20 cellular contexts compared by ENCODE assay signal in the genomic region with DNA sequence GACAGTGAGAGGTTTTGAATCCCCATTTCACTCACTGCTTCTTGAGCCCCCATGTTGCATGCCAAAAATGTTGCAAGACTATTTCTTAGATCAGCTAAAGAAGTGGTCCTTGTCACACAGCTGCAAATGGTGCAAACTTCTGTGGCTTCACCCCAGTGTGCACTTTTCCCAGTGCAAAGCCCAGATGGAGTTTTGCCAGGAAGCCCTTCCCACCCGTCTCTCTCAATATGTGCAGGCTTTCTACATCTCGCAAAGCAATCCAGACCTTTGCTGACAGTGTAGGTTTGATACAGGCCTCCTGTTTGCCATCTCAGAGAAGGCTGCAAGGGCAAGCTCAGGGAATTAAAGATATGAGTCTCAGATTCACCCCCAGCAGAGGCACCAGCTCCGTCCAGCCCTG.
"Had no signal": no experiment of that assay in that cellular context is flagged by ENCODE, and none has a peak within 500 bp of the region (broad histone marks: within the 10 kb centered on the region; RNA-seq: fewer than 3 reads in every experiment).

No MANE protein-coding gene starts in this region.

- H3K27me3 Mint-ChIP-seq: memory B cell; naive B cell; natural killer cell treated with Interleukin-12 subunit alpha and Interleukin-12 subunit beta and Interleukin-15 and Interleukin-18, amount 100 ng/mL, for 72 hours; progenitor cell of endocrine pancreas; stimulated activated memory B cell treated with anti-CD40 and anti-IgM and Interleukin-4, amounts not matched to agents 10 μg/mL and 1 μg/mL and 100 μg/mL, for 72 hours; type B pancreatic cell had no signal

- H3K36me3 Mint-ChIP-seq: memory B cell; naive B cell; natural killer cell treated with Interleukin-12 subunit alpha and Interleukin-12 subunit beta and Interleukin-15 and Interleukin-18, amount 100 ng/mL, for 72 hours; neural progenitor cell; stimulated activated memory B cell treated with anti-CD40 and anti-IgM and Interleukin-4, amounts not matched to agents 10 μg/mL and 1 μg/mL and 100 μg/mL, for 72 hours; type B pancreatic cell had no signal

- H3K9me3 Mint-ChIP-seq: memory B cell; natural killer cell treated with Interleukin-12 subunit alpha and Interleukin-12 subunit beta and Interleukin-15 and Interleukin-18, amount 100 ng/mL, for 72 hours; neural progenitor cell; stimulated activated memory B cell treated with anti-CD40 and anti-IgM and Interleukin-4, amounts not matched to agents 10 μg/mL and 1 μg/mL and 100 μg/mL, for 72 hours; type B pancreatic cell had no signal

- H3K4me3 Mint-ChIP-seq: endodermal cell; memory B cell; naive B cell; natural killer cell treated with Interleukin-12 subunit alpha and Interleukin-12 subunit beta and Interleukin-15 and Interleukin-18, amount 100 ng/mL, for 72 hours; neural progenitor cell; stimulated activated memory B cell treated with anti-CD40 and anti-IgM and Interleukin-4, amounts not matched to agents 10 μg/mL and 1 μg/mL and 100 μg/mL, for 72 hours; type B pancreatic cell had no signal

- ATAC-seq: esophagus mucosa; gastrocnemius medialis; mucosa of descending colon; natural killer cell treated with Interleukin-12 subunit alpha and Interleukin-12 subunit beta and Interleukin-15 and Interleukin-18, amount 100 ng/mL, for 72 hours; stimulated activated memory B cell treated with anti-CD40 and anti-IgM and Interleukin-4, amounts not matched to agents 10 μg/mL and 1 μg/mL and 100 μg/mL, for 72 hours; stimulated activated naive CD8-positive, alpha-beta T cell treated with anti-CD3 and anti-CD28 coated beads, Interleukin-15, Interleukin-2, amounts not matched to agents 100 U/mL and 50 U/mL, for 24 hours had no signal

- H3K27ac Mint-ChIP-seq: endodermal cell; memory B cell; naive B cell; natural killer cell treated with Interleukin-12 subunit alpha and Interleukin-12 subunit beta and Interleukin-15 and Interleukin-18, amount 100 ng/mL, for 72 hours; neural progenitor cell; progenitor cell of endocrine pancreas; stimulated activated memory B cell treated with anti-CD40 and anti-IgM and Interleukin-4, amounts not matched to agents 10 μg/mL and 1 μg/mL and 100 μg/mL, for 72 hours; type B pancreatic cell had no signal

- DNase-seq: effector CD8-positive, alpha-beta T cell; endodermal cell; foreskin fibroblast; gastrocnemius medialis; head of caudate nucleus; mucosa of descending colon; naive B cell; spleen; stimulated activated CD4-positive, alpha-beta T cell treated with anti-CD3 and anti-CD28 coated beads, Interleukin-4, amount 100 ng/mL, for 4 hours; stimulated activated naive CD8-positive, alpha-beta T cell treated with anti-CD3 and anti-CD28 coated beads, Interleukin-15, Interleukin-2, amounts not matched to agents 100 U/mL and 50 U/mL, for 24 hours; substantia nigra; testis; tibial artery had no signal

- H3K4me1 Mint-ChIP-seq: memory B cell; naive B cell; neural progenitor cell; stimulated activated memory B cell treated with anti-CD40 and anti-IgM and Interleukin-4, amounts not matched to agents 10 μg/mL and 1 μg/mL and 100 μg/mL, for 72 hours had no signal
